ENCODE assay signal across 18 cellular contexts in the genomic region with DNA sequence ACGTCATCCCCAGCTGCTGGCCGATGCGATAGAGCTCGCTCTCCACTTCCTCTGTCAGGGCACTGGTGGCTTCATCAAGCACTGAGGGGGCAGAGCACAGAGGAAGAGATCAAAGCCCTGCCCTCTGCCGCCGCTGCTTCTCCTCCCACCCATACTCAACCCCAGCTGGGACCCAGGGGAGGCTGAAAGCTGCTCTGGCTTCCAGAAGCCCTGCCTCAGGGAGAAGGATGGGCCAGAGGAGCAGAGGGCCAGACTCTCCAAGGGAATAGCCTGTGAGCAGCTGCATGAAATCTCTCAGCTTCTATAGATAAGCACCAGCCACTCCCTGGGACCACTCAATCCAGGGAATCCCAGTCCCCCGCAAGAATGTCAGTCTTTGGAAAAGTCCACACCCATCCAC. TPM values are rescaled to one million over a fixed set of nuclear protein-coding genes. Genes with fewer than 3 reads are reported as not detected.
A peak's percentile ranks its signal among the peaks of the same experiment; 100 is the strongest.
DNase-seq lines count a peak whose midpoint lies in the region; ATAC-seq and TF ChIP-seq lines count a peak whose summit lies in the region.
"Had no signal": no experiment of that assay in that cellular context is flagged by ENCODE, and none has a peak within 500 bp of the region (broad histone marks: within the 10 kb centered on the region; RNA-seq: fewer than 3 reads in every experiment).

No MANE protein-coding gene starts in this region.

- 71 to 79% (median 75%) methylated on average over 7 of the region's 7 CpGs for WGBS in heart left ventricle, 4 donors

- ATAC-seq in stimulated activated naive CD8-positive, alpha-beta T cell treated with anti-CD3 and anti-CD28 coated beads, Interleukin-15, amount 100 ng/mL, for 72 hours, result no peak
- ATAC-seq in stimulated activated naive CD8-positive, alpha-beta T cell treated with anti-CD3 and anti-CD28 coated beads, Interleukin-15, Interleukin-2, amounts not matched to agents 100 U/mL and 50 U/mL, for 24 hours, result no peak
- no peak for ATAC-seq in stimulated activated effector memory CD8-positive, alpha-beta T cell treated with anti-CD3 and anti-CD28 coated beads, Interleukin-12 subunit alpha, Interleukin-12 subunit beta, amount 100 ng/mL, for 72 hours
- ATAC-seq in heart left ventricle, result no peak
- ATAC-seq in GM18873 (IDR thresholded peaks at IDR 0.05; ENCODE audit: low FRiP score, unreplicated experiment), result no peak

- H3K4me3 Mint-ChIP-seq in stimulated activated naive CD8-positive, alpha-beta T cell treated with anti-CD3 and anti-CD28 coated beads, Interleukin-15, amount 100 ng/mL, for 72 hours, result no peak overlapping the region
- H3K4me3 Mint-ChIP-seq in endothelial cell (ENCODE audit: unreplicated experiment), result peak overlapping the region; percentile 68
- H3K4me3 Mint-ChIP-seq in stimulated activated effector memory CD8-positive, alpha-beta T cell treated with anti-CD3 and anti-CD28 coated beads, Interleukin-12 subunit alpha, Interleukin-12 subunit beta, amount 100 ng/mL, for 72 hours, result no peak overlapping the region
- H3K4me3 Mint-ChIP-seq: CD8-positive, alpha-beta memory T cell; HFFc6 had no signal

- H3K27ac ChIP-seq in heart left ventricle, result no peak overlapping the region
- H3K27ac ChIP-seq: C4-2B had no signal

- no peaks in the 10 kb centered on the region for H3K27me3 Mint-ChIP-seq in stimulated activated naive CD8-positive, alpha-beta T cell treated with anti-CD3 and anti-CD28 coated beads, Interleukin-15, amount 100 ng/mL, for 72 hours
- peaks cover 10% of the 10 kb centered on the region for H3K27me3 Mint-ChIP-seq in endothelial cell (ENCODE audit: unreplicated experiment)
- H3K27me3 Mint-ChIP-seq: CD8-positive, alpha-beta memory T cell had no signal

- H3K9me3 ChIP-seq in heart left ventricle, result no peaks in the 10 kb centered on the region
- H3K9me3 ChIP-seq: Caco-2 had no signal

- H3K4me1 Mint-ChIP-seq in stimulated activated naive CD8-positive, alpha-beta T cell treated with anti-CD3 and anti-CD28 coated beads, Interleukin-15, amount 100 ng/mL, for 72 hours, result no peaks in the 10 kb centered on the region
- H3K4me1 Mint-ChIP-seq in endothelial cell (ENCODE audit: unreplicated experiment), result peaks cover 10% of the 10 kb centered on the region
- H3K4me1 Mint-ChIP-seq in stimulated activated effector memory CD8-positive, alpha-beta T cell treated with anti-CD3 and anti-CD28 coated beads, Interleukin-12 subunit alpha, Interleukin-12 subunit beta, amount 100 ng/mL, for 72 hours, result peaks cover 3% of the 10 kb centered on the region
- H3K4me1 Mint-ChIP-seq: CD8-positive, alpha-beta memory T cell had no signal

- no peak for TF ChIP-seq POLR2A in heart left ventricle (IDR thresholded peaks at IDR 0.05)

- H3K9me3 Mint-ChIP-seq in stimulated activated naive CD8-positive, alpha-beta T cell treated with anti-CD3 and anti-CD28 coated beads, Interleukin-15, amount 100 ng/mL, for 72 hours, result no peaks in the 10 kb centered on the region
- no peaks in the 10 kb centered on the region for H3K9me3 Mint-ChIP-seq in endothelial cell (ENCODE audit: unreplicated experiment)
- H3K9me3 Mint-ChIP-seq in stimulated activated effector memory CD8-positive, alpha-beta T cell treated with anti-CD3 and anti-CD28 coated beads, Interleukin-12 subunit alpha, Interleukin-12 subunit beta, amount 100 ng/mL, for 72 hours, result no peaks in the 10 kb centered on the region
- H3K9me3 Mint-ChIP-seq: CD8-positive, alpha-beta memory T cell; HFFc6 had no signal

- H3K4me3 ChIP-seq in heart left ventricle, result no peak overlapping the region

- peak overlapping the region; percentile 52 to 67 for H3K27ac Mint-ChIP-seq in stimulated activated naive CD8-positive, alpha-beta T cell treated with anti-CD3 and anti-CD28 coated beads, Interleukin-15, amount 100 ng/mL, for 72 hours
- H3K27ac Mint-ChIP-seq in endothelial cell (ENCODE audit: unreplicated experiment), result no peak overlapping the region
- peak overlapping the region; percentile 16 for H3K27ac Mint-ChIP-seq in stimulated activated effector memory CD8-positive, alpha-beta T cell treated with anti-CD3 and anti-CD28 coated beads, Interleukin-12 subunit alpha, Interleukin-12 subunit beta, amount 100 ng/mL, for 72 hours
- H3K27ac Mint-ChIP-seq: HFFc6 had no signal

- no peaks in the 10 kb centered on the region for H3K27me3 ChIP-seq in heart left ventricle

- peaks cover 45% of the 10 kb centered on the region for H3K36me3 Mint-ChIP-seq in endothelial cell (ENCODE audit: low read depth, unreplicated experiment)
- H3K36me3 Mint-ChIP-seq in stimulated activated effector memory CD8-positive, alpha-beta T cell treated with anti-CD3 and anti-CD28 coated beads, Interleukin-12 subunit alpha, Interleukin-12 subunit beta, amount 100 ng/mL, for 72 hours, result peaks cover 74% of the 10 kb centered on the region

- H3K36me3 ChIP-seq in heart left ventricle, result peaks cover 0 to 98% (median 88%) of the 10 kb centered on the region in 9 donors

- DNase-seq in stimulated activated naive CD8-positive, alpha-beta T cell treated with anti-CD3 and anti-CD28 coated beads, Interleukin-15, amount 100 ng/mL, for 72 hours, result no peak
- DNase-seq in stimulated activated naive CD8-positive, alpha-beta T cell treated with anti-CD3 and anti-CD28 coated beads, Interleukin-15, Interleukin-2, amounts not matched to agents 100 U/mL and 50 U/mL, for 24 hours, result no peak
- no peak for DNase-seq in endothelial cell (ENCODE audit: low spot score)
- DNase-seq in stimulated activated effector memory CD8-positive, alpha-beta T cell treated with anti-CD3 and anti-CD28 coated beads, Interleukin-12 subunit alpha, Interleukin-12 subunit beta, amount 100 ng/mL, for 72 hours (ENCODE audit: low spot score in 2 of 2), result no peak
- no peak for DNase-seq in SK-N-DZ (ENCODE audit: low spot score)
- no peak for DNase-seq in heart left ventricle
- DNase-seq: 8988T; AML-193; Caco-2; CD8-positive, alpha-beta memory T cell; DND-41; GDM1; GOT3; HCEC 1CT; HFFc6 had no signal

- no peaks in the 10 kb centered on the region for H3K4me1 ChIP-seq in heart left ventricle
- H3K4me1 ChIP-seq: Caco-2 had no signal

- intact Hi-C loops in heart left ventricle (cut with DNase I), result no loop called here

- no peak for TF ChIP-seq CTCF in endothelial cell (IDR thresholded peaks at IDR 0.05; ENCODE audit: unreplicated experiment)
- no peak for TF ChIP-seq CTCF in heart left ventricle (IDR thresholded peaks at IDR 0.05)

RNA-seq across cellular contexts. Expression of gene ABCD4, which starts 16.0 kb away (rescaled TPM):
- 151 TPM for total RNA-seq in endothelial cell (ENCODE audit: unreplicated experiment)
- 30.3 and 35.0 TPM in 2 replicates for polyA plus RNA-seq in SK-N-DZ (2014; cell fraction: cytosol; rRNA removed)
- 192 and 210 TPM in 2 replicates for polyA plus RNA-seq in SK-N-DZ (2014; cell fraction: nucleus; rRNA removed)
- 10 to 100 TPM; 11.2 to 42.9 (median 22.3) TPM for total RNA-seq in heart left ventricle
- polyA plus RNA-seq in heart left ventricle, result 10 to 100 TPM; 16.0 to 33.0 TPM

RNA-seq across cellular contexts. Expression of gene VSX2, which starts 47.5 kb away (rescaled TPM):
- total RNA-seq in endothelial cell (ENCODE audit: unreplicated experiment) (not detected), heart left ventricle (under 1 TPM in 1 of 9 donors, not detected in 8; 0.08 TPM)
- polyA plus RNA-seq in SK-N-DZ (2014; cell fraction: cytosol; rRNA removed), result not detected in 2 replicates
- polyA plus RNA-seq in SK-N-DZ (2014; cell fraction: nucleus; rRNA removed), result not detected in 2 replicates
- polyA plus RNA-seq in heart left ventricle, result not detected
- total RNA-seq: Caco-2; CD8-positive, alpha-beta memory T cell; HFFc6; HT1080 had no signal
- polyA plus RNA-seq: CD8-positive, alpha-beta memory T cell had no signal
